ENCODE assay signal across 9 cellular contexts in the genomic region with DNA sequence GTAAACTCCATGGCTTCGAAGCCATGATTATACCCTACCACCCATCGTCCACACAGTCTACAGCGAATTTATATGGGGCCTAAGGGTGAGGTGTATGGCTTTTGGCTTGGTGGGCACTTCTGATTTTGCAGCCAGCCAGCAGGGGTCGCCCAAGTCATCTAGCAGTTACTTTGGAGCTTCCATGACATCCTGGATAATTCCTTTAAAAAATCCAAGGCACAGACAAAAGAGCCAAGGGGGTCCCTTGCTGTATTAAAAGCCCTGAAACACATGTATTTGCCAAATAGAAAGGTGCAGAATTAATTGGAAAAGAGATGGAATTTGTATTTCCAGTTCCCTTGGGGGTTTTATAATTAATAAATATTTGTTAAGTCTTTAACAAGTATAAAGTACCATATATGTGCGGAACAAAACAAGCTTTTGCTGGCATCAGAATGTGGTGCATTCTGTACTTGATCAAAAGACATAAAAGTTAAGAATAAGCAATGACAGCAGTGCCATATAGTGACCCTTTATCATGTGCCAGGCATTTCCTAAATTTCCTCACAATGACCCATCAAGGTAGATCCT.
DNase-seq lines count a peak whose midpoint lies in the region; ATAC-seq, FAIRE-seq and TF ChIP-seq lines count a peak whose summit lies in the region.
"Had no signal": no experiment of that assay in that cellular context is flagged by ENCODE, and none has a peak within 500 bp of the region (broad histone marks: within the 10 kb centered on the region; RNA-seq: fewer than 3 reads in every experiment).

No MANE protein-coding gene starts in this region.

- CTCF ChIA-PET in A549 (lab: Yijun Ruan, JAX) = interaction anchor here (0.5 to 3.8 kb wide), 28 partner anchors 8 to 1194 kb away, joined by 3 to 31 read pairs (median 4); no protein-coding TSS in a partner anchor

- no peaks in the 10 kb centered on the region for H3K9me3 ChIP-seq in A549
- H3K9me3 ChIP-seq in adipocyte (ENCODE audit: control insufficient read depth, low read length) = no peaks in the 10 kb centered on the region
- no peaks in the 10 kb centered on the region for H3K9me3 ChIP-seq in right cardiac atrium (ENCODE audit: control insufficient read depth, low read length)
- H3K9me3 ChIP-seq in sigmoid colon = no peaks in the 10 kb centered on the region

- TF ChIP-seq POLR2A in A549 (IDR thresholded peaks at IDR 0.05; ENCODE audit: low read length) (no peak), sigmoid colon (IDR thresholded peaks at IDR 0.05) (no peak)

- H3K9ac ChIP-seq in adipocyte (ENCODE audit: low read length) = no peak overlapping the region

- intact Hi-C loops in right cardiac atrium (cut with DNase I) = loop anchor here (5.0 to 10.0 kb wide), 4 partner anchors 393 to 783 kb away; no protein-coding TSS in a partner anchor
- intact Hi-C loops in sigmoid colon (cut with DNase I) = loop anchor here (1.0 to 10.0 kb wide), 2 partner anchors 393 to 542 kb away; no protein-coding TSS in a partner anchor

- H3K36me3 ChIP-seq in adipocyte (ENCODE audit: control insufficient read depth, insufficient read depth, low read length, severe bottlenecking) (no peaks in the 10 kb centered on the region), sigmoid colon (no peaks in the 10 kb centered on the region)

- POLR2A ChIA-PET in A549 (lab: Yijun Ruan, JAX) = no interaction called here

- H3K27ac ChIP-seq in A549 (no peak overlapping the region), right cardiac atrium (ENCODE audit: low read length) (no peak overlapping the region), sigmoid colon (no peak overlapping the region)

- no peaks in the 10 kb centered on the region for H3K4me1 ChIP-seq in A549
- peaks cover 20% of the 10 kb centered on the region for H3K4me1 ChIP-seq in adipocyte (ENCODE audit: control insufficient read depth, insufficient read depth, low read length)
- H3K4me1 ChIP-seq in right cardiac atrium (ENCODE audit: control insufficient read depth, insufficient read depth, low read length) = peaks cover 6% of the 10 kb centered on the region
- H3K4me1 ChIP-seq in sigmoid colon = no peaks in the 10 kb centered on the region

- DNase-seq in A549 (ENCODE audit: low read depth in 1 of 2, low spot score in 1 of 2) (peak; percentile 21 to 53), GM10266 (ENCODE audit: extremely low spot score) (no peak), NCI-H526 (lab: John Stamatoyannopoulos, UW) (peak; percentile 25 to 59), adipocyte (ENCODE audit: low read depth) (peak; percentile 82), right cardiac atrium (peak; percentile 71 to 91 (median 88)), sigmoid colon (peak; percentile 84)

- ATAC-seq in A549 (peak in 1 of 2 experiments; percentile 77; a peak in 3 of 6 replicates), right cardiac atrium (peak in 1 of 2 donors; percentile 67), HG02798 (IDR thresholded peaks at IDR 0.05; ENCODE audit: poor library complexity, unreplicated experiment) (no peak), GM21528 (IDR thresholded peaks at IDR 0.05; ENCODE audit: low FRiP score, unreplicated experiment) (no peak)

- TF ChIP-seq EP300 in A549 (IDR thresholded peaks at IDR 0.05) (no peak), sigmoid colon (IDR thresholded peaks at IDR 0.05) (no peak)

- FAIRE-seq in A549 (lab: Jason Lieb, UNC) = no peak
- FAIRE-seq: endometrium had no signal

- TF ChIP-seq CTCF in A549 (IDR thresholded peaks at IDR 0.05) (peak; percentile 75), GM10266 (IDR thresholded peaks at IDR 0.05; ENCODE audit: control insufficient read depth, insufficient read depth, low read depth, missing control alignments) (peak; percentile 71), sigmoid colon (IDR thresholded peaks at IDR 0.05) (peak; percentile 51 to 91 (median 80))

- peak; percentile 81 to 84 for TF ChIP-seq RAD21 in A549 (conservative IDR thresholded peaks at IDR 0.05 in 1 of 2, IDR thresholded peaks at IDR 0.05 in 1 of 2)

- no peak overlapping the region for H3K4me2 ChIP-seq in A549

- H3K27me3 ChIP-seq in adipocyte (replicated peaks; ENCODE audit: control insufficient read depth, insufficient read depth, low read length) = no peaks in the 10 kb centered on the region
- H3K27me3 ChIP-seq in right cardiac atrium (ENCODE audit: control insufficient read depth, insufficient read depth) = no peaks in the 10 kb centered on the region
- no peaks in the 10 kb centered on the region for H3K27me3 ChIP-seq in sigmoid colon

- 21% methylated on average over 5 of the region's 5 CpGs for WGBS in A549 (ENCODE audit: missing lambda C conversion rate)
- 51% methylated on average over 5 of the region's 5 CpGs for WGBS in right cardiac atrium
- 40 to 61% methylated on average over 5 of the region's 5 CpGs for WGBS in sigmoid colon, 2 donors

- H3K4me3 ChIP-seq in A549 (no peak overlapping the region), adipocyte (ENCODE audit: low read length) (no peak overlapping the region), right cardiac atrium (ENCODE audit: low read length) (no peak overlapping the region), sigmoid colon (no peak overlapping the region)

TF ChIP-seq in A549, 52 proteins besides CTCF, POLR2A, EP300 and RAD21:
- TF ChIP-seq SMC3 (IDR thresholded peaks at IDR 0.05) (peak; percentile 78), HEYL (CRISPR knock-in tag; IDR thresholded peaks at IDR 0.05) (no peak)
